In genomic region chr10:5858811-5859210, GRCh38 we compare ENCODE assay signal across 14 cellular contexts. TPM values are rescaled to one million over a fixed set of nuclear protein-coding genes. Genes with fewer than 3 reads are reported as not detected.
DNase-seq lines count a peak whose midpoint lies in the region; TF ChIP-seq lines count a peak whose summit lies in the region.
"Had no signal": no experiment of that assay in that cellular context is flagged by ENCODE, and none has a peak within 500 bp of the region (broad histone marks: within the 10 kb centered on the region; RNA-seq: fewer than 3 reads in every experiment).

No MANE protein-coding gene starts in this region.

- no peaks in the 10 kb centered on the region for H3K27me3 ChIP-seq in Peyer's patch

- DNase-seq in anterior cingulate cortex (lab: John Stamatoyannopoulos, UW) (peak in 42 of 58 donors; percentile 8 to 86 (median 48)), head of caudate nucleus (peak in 41 of 42 donors; percentile 13 to 88 (median 69)), nucleus accumbens (lab: John Stamatoyannopoulos, UW) (peak in 49 of 56 donors; percentile 8 to 83 (median 57)), Peyer's patch (no peak), kidney tubule cell (ENCODE audit: low spot score) (no peak), NCI-H1417 (lab: John Stamatoyannopoulos, UW) (no peak)
- no peak for DNase-seq in stimulated activated CD4-positive, alpha-beta T cell treated with anti-CD3 and anti-CD28 coated beads, Interleukin-4, amount 100 ng/mL, for 4 hours
- DNase-seq: CD8-positive, alpha-beta memory T cell; DMS 273 treated with DMSO at 0.1 percent for 48 hours; GM23248; NCI-H1436 treated with DMSO at 0.1 percent for 48 hours; NCI-H2081; NCI-H524 treated with DMSO at 0.1 percent for 48 hours had no signal

- H3K36me3 ChIP-seq in Peyer's patch, result no peaks in the 10 kb centered on the region

- TF ChIP-seq CTCF in Peyer's patch (IDR thresholded peaks at IDR 0.05), result no peak

- TF ChIP-seq POLR2A in Peyer's patch (IDR thresholded peaks at IDR 0.05), result no peak

- intact Hi-C loops in head of caudate nucleus (cut with DNase I), result no loop called here

- H3K9me3 ChIP-seq in Peyer's patch, result no peaks in the 10 kb centered on the region

- no peaks in the 10 kb centered on the region for H3K4me1 ChIP-seq in Peyer's patch

- H3K4me3 ChIP-seq in Peyer's patch, result no peak overlapping the region
- H3K4me3 ChIP-seq: GM23248, K562 had no signal

- H3K27ac ChIP-seq in Peyer's patch, result no peak overlapping the region
- H3K27ac ChIP-seq: GM23248 had no signal

RNA-seq across cellular contexts. Expression of gene ANKRD16, which starts 30.9 kb away (rescaled TPM):
- 10 to 100 TPM in 3 of 4 donors, 1 to 10 TPM in 1; 5.3 to 15.3 (median 11.9) TPM for total RNA-seq in Peyer's patch

RNA-seq across cellular contexts. Expression of gene FBH1, which starts 31.2 kb away (rescaled TPM):
- 100 to 1,000 TPM; 101 to 169 (median 138) TPM for total RNA-seq in Peyer's patch

RNA-seq across cellular contexts. Expression of gene GDI2, which starts 45.6 kb away (rescaled TPM):
- total RNA-seq in Peyer's patch, result 100 to 1,000 TPM; 182 to 326 (median 260) TPM

Comparison
In these comparisons a context has a peak if more than half of its experiments do, and no peak if none do; other contexts are left out.
1. DNase-seq: peak in anterior cingulate cortex (42 of 58), head of caudate nucleus (41 of 42) and nucleus accumbens (49 of 56); none in Peyer's patch (0 of 3), kidney tubule cell (single experiment), NCI-H1417 (0 of 3) and stimulated activated CD4-positive, alpha-beta T cell treated with anti-CD3 and anti-CD28 coated beads, Interleukin-4, amount 100 ng/mL, for 4 hours (0 of 2).